In genomic region chr12:65532162-65532561, GRCh38 we compare ENCODE assay signal across 2 cellular contexts.
TF ChIP-seq lines count a peak whose summit lies in the region.

No MANE protein-coding gene starts in this region.

TF ChIP-seq in IMR-90, 13 proteins besides CTCF, POLR2A, EP300 and RAD21:
- TF ChIP-seq MAFK (IDR thresholded peaks at IDR 0.05; ENCODE audit: low read depth, low read length) (peak; percentile 69), MAZ (IDR thresholded peaks at IDR 0.05; ENCODE audit: borderline replicate concordance, low read depth, low read length) (no peak), CEBPB (IDR thresholded peaks at IDR 0.05; ENCODE audit: low read depth, low read length) (peak; percentile 92)

TF ChIP-seq in H1, 55 proteins besides CTCF, POLR2A, EP300 and RAD21:
- TF ChIP-seq KDM5A (IDR thresholded peaks at IDR 0.05; ENCODE audit: low read length) (no peak), JUN (IDR thresholded peaks at IDR 0.05; ENCODE audit: low read depth, low read length) (no peak), CEBPB (IDR thresholded peaks at IDR 0.05; ENCODE audit: low read depth, low read length) (no peak), BRCA1 (IDR thresholded peaks at IDR 0.05; ENCODE audit: low read depth, low read length) (no peak), ASH2L (IDR thresholded peaks at IDR 0.05; ENCODE audit: low read length) (no peak), SIX5 (IDR thresholded peaks at IDR 0.05; ENCODE audit: low read depth, low read length) (no peak), CREB1 (IDR thresholded peaks at IDR 0.05) (no peak), CHD7 (IDR thresholded peaks at IDR 0.05; ENCODE audit: insufficient replicate concordance, low read length) (no peak), USF2 (IDR thresholded peaks at IDR 0.05; ENCODE audit: low read length) (no peak), POLR2AphosphoS5 (IDR thresholded peaks at IDR 0.05; ENCODE audit: low read depth, low read length) (no peak), SP1 (IDR thresholded peaks at IDR 0.05; ENCODE audit: low read depth, low read length) (no peak), CHD1 (IDR thresholded peaks at IDR 0.05; ENCODE audit: low read depth, low read length) (no peak)
TF ChIP-seq in H1: peak in this region for 0.
